In genomic region chr22:32855023-32855756, GRCh38 we compare ENCODE assay signal across 15 cellular contexts. TPM values are rescaled to one million over a fixed set of nuclear protein-coding genes. Genes with fewer than 3 reads are reported as not detected.
"Had no signal": no experiment of that assay in that cellular context is flagged by ENCODE, and none has a peak within 500 bp of the region (broad histone marks: within the 10 kb centered on the region; RNA-seq: fewer than 3 reads in every experiment).

No MANE protein-coding gene starts in this region.

- H3K36me3 Mint-ChIP-seq: activated naive CD8-positive, alpha-beta T cell treated with anti-CD3 and anti-CD28 coated beads for 36 hours had no signal

- H3K4me3 Mint-ChIP-seq: activated naive CD8-positive, alpha-beta T cell treated with anti-CD3 and anti-CD28 coated beads for 36 hours; activated T-helper 1 cell treated with anti-CD3 and anti-CD28 coated beads, Interleukin-12 subunit alpha, Interleukin-12 subunit beta, Interleukin-2, Interleukin-4 antibody, amounts not matched to agents 30 ng/mL and 10 ng/mL and 1 ng/mL, durations not matched to agents 14 hours and 24 hours and 36 hours; stimulated activated naive CD8-positive, alpha-beta T cell treated with anti-CD3 and anti-CD28 coated beads, Interleukin-15, amount 100 ng/mL, for 72 hours had no signal

- H3K9me3 ChIP-seq: prostate gland had no signal

- H3K27me3 Mint-ChIP-seq: activated naive CD8-positive, alpha-beta T cell treated with anti-CD3 and anti-CD28 coated beads for 36 hours had no signal

- H3K27ac ChIP-seq: brain microvascular endothelial cell, prostate gland had no signal

- ATAC-seq: left lobe of liver; stimulated activated naive CD8-positive, alpha-beta T cell treated with anti-CD3 and anti-CD28 coated beads, Interleukin-15, amount 100 ng/mL, for 72 hours had no signal

- FAIRE-seq: endothelial cell of umbilical vein, TTC549 had no signal

- H3K4me3 ChIP-seq: prostate gland had no signal

- H3K27me3 ChIP-seq: brain microvascular endothelial cell had no signal

- H3K4me1 Mint-ChIP-seq: activated naive CD8-positive, alpha-beta T cell treated with anti-CD3 and anti-CD28 coated beads for 36 hours; stimulated activated naive CD8-positive, alpha-beta T cell treated with anti-CD3 and anti-CD28 coated beads, Interleukin-15, amount 100 ng/mL, for 72 hours had no signal

- H3K27ac Mint-ChIP-seq: activated naive CD8-positive, alpha-beta T cell treated with anti-CD3 and anti-CD28 coated beads for 36 hours; activated T-helper 1 cell treated with anti-CD3 and anti-CD28 coated beads, Interleukin-12 subunit alpha, Interleukin-12 subunit beta, Interleukin-2, Interleukin-4 antibody, amounts not matched to agents 30 ng/mL and 10 ng/mL and 1 ng/mL, durations not matched to agents 14 hours and 24 hours and 36 hours; stimulated activated naive CD8-positive, alpha-beta T cell treated with anti-CD3 and anti-CD28 coated beads, Interleukin-15, amount 100 ng/mL, for 72 hours had no signal

- H3K9me3 Mint-ChIP-seq: activated naive CD8-positive, alpha-beta T cell treated with anti-CD3 and anti-CD28 coated beads for 36 hours; activated T-helper 1 cell treated with anti-CD3 and anti-CD28 coated beads, Interleukin-12 subunit alpha, Interleukin-12 subunit beta, Interleukin-2, Interleukin-4 antibody, amounts not matched to agents 30 ng/mL and 10 ng/mL and 1 ng/mL, durations not matched to agents 14 hours and 24 hours and 36 hours; stimulated activated naive CD8-positive, alpha-beta T cell treated with anti-CD3 and anti-CD28 coated beads, Interleukin-15, amount 100 ng/mL, for 72 hours had no signal

- DNase-seq: activated CD4-positive, alpha-beta T cell treated with anti-CD3 and anti-CD28 coated beads, Interleukin-2, amount 50 U/mL, for 1 hour; activated CD8-positive, alpha-beta memory T cell treated with anti-CD3 and anti-CD28 coated beads for 24 hours; activated naive CD8-positive, alpha-beta T cell treated with anti-CD3 and anti-CD28 coated beads for 36 hours; brain microvascular endothelial cell; cerebellar nuclear complex; effector CD8-positive, alpha-beta T cell; foreskin melanocyte; stimulated activated CD4-positive, alpha-beta T cell treated with anti-CD3 and anti-CD28 coated beads, Interleukin-1b, Interleukin-23, amount 100 ng/mL, for 48 hours; stimulated activated naive CD8-positive, alpha-beta T cell treated with anti-CD3 and anti-CD28 coated beads, Interleukin-15, amount 100 ng/mL, for 72 hours; SW 1271 had no signal

RNA-seq across cellular contexts. Expression of gene TIMP3, which starts 53.7 kb away (rescaled TPM):
- total RNA-seq: activated T-helper 1 cell treated with anti-CD3 and anti-CD28 coated beads, Interleukin-12 subunit alpha, Interleukin-12 subunit beta, Interleukin-2, Interleukin-4 antibody, amounts not matched to agents 30 ng/mL and 10 ng/mL and 1 ng/mL, durations not matched to agents 14 hours and 24 hours and 36 hours had no signal
